8 cellular contexts compared by ENCODE assay signal in the genomic region with DNA sequence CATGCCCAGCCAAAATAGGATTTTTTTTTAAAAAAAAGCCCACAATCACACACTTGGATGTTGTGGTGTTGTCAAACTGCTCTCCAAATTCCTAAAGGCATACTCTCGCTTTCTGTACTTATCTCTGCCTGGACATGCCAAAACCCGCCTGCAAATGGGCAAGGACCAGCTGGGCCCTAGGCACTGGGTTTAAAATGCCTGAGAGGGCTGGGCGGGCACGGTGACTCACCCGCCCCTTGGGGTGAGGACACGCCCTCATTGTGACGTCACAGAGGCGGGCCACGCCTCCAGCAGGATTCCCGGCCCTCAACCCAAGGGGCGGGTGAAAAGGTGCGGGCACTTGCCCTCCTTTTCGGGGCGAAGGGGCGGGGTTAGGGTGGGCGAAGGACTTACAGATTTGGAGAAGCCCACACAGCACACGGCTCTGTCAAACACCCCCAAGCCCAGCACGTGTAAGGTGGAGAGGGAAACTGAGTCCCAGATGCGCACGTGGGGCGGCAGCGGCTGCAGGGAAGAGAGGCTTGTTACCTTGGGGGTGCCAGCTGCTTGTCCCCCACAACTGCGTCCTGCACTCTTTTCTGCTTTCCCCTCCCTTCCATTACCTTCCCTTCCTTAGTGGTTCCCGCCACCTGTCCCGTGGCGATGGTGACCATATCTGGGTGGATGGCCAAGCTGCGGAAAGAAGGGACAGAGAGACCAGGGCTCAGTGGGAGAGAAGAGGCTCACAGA. TPM values are rescaled to one million over a fixed set of nuclear protein-coding genes. Genes with fewer than 3 reads are reported as not detected.
DNase-seq lines count a peak whose midpoint lies in the region; ATAC-seq and TF ChIP-seq lines count a peak whose summit lies in the region.

No MANE protein-coding gene starts in this region.

- H3K9ac ChIP-seq in smooth muscle cell (ENCODE audit: low read depth), result no peak overlapping the region

- in situ Hi-C loops in KBM-7 (cut with MboI; ENCODE audit: low pct_unique_long_range_greater_than_20kb, low sequenced_read_pairs), result no loop called here

- no peaks in the 10 kb centered on the region for H4K20me1 ChIP-seq in smooth muscle cell (ENCODE audit: low read depth)

- H3K79me2 ChIP-seq in ACC112 (ENCODE audit: control insufficient read depth, insufficient read depth, low read length, unreplicated experiment) (no peaks in the 10 kb centered on the region), smooth muscle cell (ENCODE audit: low read depth) (no peaks in the 10 kb centered on the region)

- H3K27ac ChIP-seq in ACC112 (ENCODE audit: low read depth, low read length) (peak overlapping the region; percentile 29; the same call in 1 of the 2 replicates), ascending aorta (peak overlapping the region; percentile 49 to 82), right atrium auricular region (peak overlapping the region in 1 of 2 donors; percentile 68), smooth muscle cell (ENCODE audit: low read depth) (peak overlapping the region; percentile 78)

- H3K4me2 ChIP-seq in smooth muscle cell, result peak overlapping the region; percentile 6

- TF ChIP-seq CTCF in ascending aorta (IDR thresholded peaks at IDR 0.05) (no peak), right atrium auricular region (IDR thresholded peaks at IDR 0.05) (no peak), smooth muscle cell (IDR thresholded peaks at IDR 0.05; ENCODE audit: borderline replicate concordance, insufficient read depth, poor library complexity, severe bottlenecking) (no peak)

- H3K36me3 ChIP-seq in ACC112 (ENCODE audit: insufficient read depth, low read length), result no peaks in the 10 kb centered on the region
- H3K36me3 ChIP-seq in H7 (replicated peaks; ENCODE audit: control insufficient read depth, insufficient read depth, low read length), result 0 out of 2 replicates have a peak, but pooled peaks cover 1% of the 10 kb centered on the region
- H3K36me3 ChIP-seq in ascending aorta, result peaks cover 16 to 17% of the 10 kb centered on the region in 2 donors
- H3K36me3 ChIP-seq in right atrium auricular region, result peaks cover 23% of the 10 kb centered on the region
- no peaks in the 10 kb centered on the region for H3K36me3 ChIP-seq in smooth muscle cell (ENCODE audit: low read depth)

- intact Hi-C loops in ascending aorta (cut with DNase I), result loop anchor here (5.0 to 10.0 kb wide), 2 partner anchors 125 to 208 kb away; partner anchors contain the start of genes ERCC1 and VASP

- H3K4me3 ChIP-seq in ACC112 (ENCODE audit: low read depth, low read length) (no peak overlapping the region), H7 (ENCODE audit: insufficient read depth, low read depth, low read length) (peak overlapping the region; percentile 33), ascending aorta (no peak overlapping the region), right atrium auricular region (no peak overlapping the region), smooth muscle cell (no peak overlapping the region)

- 36% methylated on average over 26 of the region's 27 CpGs for WGBS in smooth muscle cell (ENCODE audit: low lambda C conversion rate)

- H3K27me3 ChIP-seq in ACC112 (ENCODE audit: insufficient read depth, low read length) (no peaks in the 10 kb centered on the region), H7 (ENCODE audit: control insufficient read depth, insufficient read depth, low read length) (no peaks in the 10 kb centered on the region), ascending aorta (no peaks in the 10 kb centered on the region), right atrium auricular region (no peaks in the 10 kb centered on the region), smooth muscle cell (ENCODE audit: low read depth) (no peaks in the 10 kb centered on the region)

- no peaks in the 10 kb centered on the region for H3F3A ChIP-seq in smooth muscle cell (ENCODE audit: low read depth)

- H3K9me3 ChIP-seq in ascending aorta (no peaks in the 10 kb centered on the region), right atrium auricular region (no peaks in the 10 kb centered on the region), smooth muscle cell (replicated peaks; ENCODE audit: low read depth) (no peaks in the 10 kb centered on the region)

- DNase-seq in H7 (peak; percentile 99), RKO (ENCODE audit: low spot score) (peak; percentile 77), ascending aorta (ENCODE audit: low spot score in 2 of 2) (peak in 1 of 2 donors; percentile 88), right atrium auricular region (ENCODE audit: low spot score) (peak; percentile 73), smooth muscle cell (lab: John Stamatoyannopoulos, UW; ENCODE audit: unreplicated experiment) (peak; percentile 53), KBM-7 (no peak)

- H3K4me1 ChIP-seq in ACC112 (ENCODE audit: control insufficient read depth, insufficient read depth, low read length, unreplicated experiment) (peaks cover 5% of the 10 kb centered on the region), ascending aorta (peaks cover 0 to 11% of the 10 kb centered on the region in 2 donors), right atrium auricular region (peaks cover 0 to 8% of the 10 kb centered on the region in 2 donors), smooth muscle cell (ENCODE audit: low read depth) (peaks cover 2% of the 10 kb centered on the region)

- H2AFZ ChIP-seq in ACC112 (ENCODE audit: low read length, unreplicated experiment) (no peak overlapping the region), smooth muscle cell (ENCODE audit: low read depth) (no peak overlapping the region)

- ATAC-seq in HG02623 (IDR thresholded peaks at IDR 0.05; ENCODE audit: unreplicated experiment), result no peak

RNA-seq across cellular contexts. Expression of gene EML2, which starts 6.6 kb away (rescaled TPM):
- total RNA-seq in H7 (2014; rRNA removed; shearing (Covaris generic)), result 42.5 and 48.6 TPM in 2 replicates
- total RNA-seq in ascending aorta (129 TPM), right atrium auricular region (10 to 100 TPM; 18.7 to 22.5 TPM), smooth muscle cell (7.7 and 15.6 TPM in 2 replicates)
- 19.0 and 20.8 TPM in 2 replicates for polyA plus RNA-seq in smooth muscle cell

RNA-seq across cellular contexts. Expression of gene GPR4, which starts 30.6 kb away (rescaled TPM):
- total RNA-seq in H7 (2014; rRNA removed; shearing (Covaris generic)), result 0.07 and 0.41 TPM in 2 replicates
- total RNA-seq in ascending aorta (14.0 TPM), right atrium auricular region (10 to 100 TPM in 1 of 2 donors, 1 to 10 TPM in 1; 6.2 to 12.1 TPM), smooth muscle cell (not detected in 2 replicates)
- 0.31 TPM in 1 of 2 replicates, not detected in the other for polyA plus RNA-seq in smooth muscle cell

RNA-seq across cellular contexts. Expression of gene GIPR, which starts 35.4 kb away (rescaled TPM):
- total RNA-seq in H7 (2014; rRNA removed; shearing (Covaris generic)), result 0.81 TPM in 1 of 2 replicates, not detected in the other
- total RNA-seq in ascending aorta (not detected), right atrium auricular region (1 to 10 TPM; 2.7 to 3.1 TPM), smooth muscle cell (0.99 and 1.8 TPM in 2 replicates)
- polyA plus RNA-seq in smooth muscle cell, result 2.4 and 3.4 TPM in 2 replicates

RNA-seq across cellular contexts. Expression of gene OPA3, which starts 48.0 kb away (rescaled TPM):
- 12.6 and 14.2 TPM in 2 replicates for total RNA-seq in H7 (2014; rRNA removed; shearing (Covaris generic))
- total RNA-seq in ascending aorta (4.5 TPM), right atrium auricular region (10 to 100 TPM; 15.8 to 33.5 TPM), smooth muscle cell (6.2 and 8.8 TPM in 2 replicates)
- polyA plus RNA-seq in smooth muscle cell, result 10.3 and 13.3 TPM in 2 replicates

RNA-seq across cellular contexts. Expression of gene SNRPD2, which starts 59.1 kb away (rescaled TPM):
- total RNA-seq in H7 (2014; rRNA removed; shearing (Covaris generic)), result 407 and 467 TPM in 2 replicates
- total RNA-seq in ascending aorta (71.1 TPM), right atrium auricular region (100 to 1,000 TPM; 158 to 201 TPM), smooth muscle cell (234 and 284 TPM in 2 replicates)
- polyA plus RNA-seq in smooth muscle cell, result 637 and 690 TPM in 2 replicates
